Comparison of ENCODE assay signal across 9 cellular contexts in the genomic region with DNA sequence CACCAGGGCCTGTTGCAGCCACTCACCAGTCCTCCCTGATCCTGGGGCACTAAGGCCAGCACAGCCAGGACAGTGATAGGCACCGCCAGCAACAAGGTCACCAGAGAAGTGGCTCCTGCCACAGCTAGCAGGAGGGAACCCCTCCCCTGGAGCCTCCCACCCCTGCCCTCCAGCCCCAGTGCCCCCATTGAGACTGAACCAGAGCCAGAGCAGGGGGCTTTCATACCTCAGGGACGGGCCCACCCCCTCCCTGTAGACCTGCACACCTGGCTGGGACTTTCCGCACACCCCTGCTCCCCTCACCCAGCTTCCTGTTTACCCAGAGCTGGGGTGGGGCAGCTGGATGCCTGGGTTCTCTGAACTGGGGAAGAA. TPM values are rescaled to one million over a fixed set of nuclear protein-coding genes. Genes with fewer than 3 reads are reported as not detected.
DNase-seq lines count a peak whose midpoint lies in the region; ATAC-seq and TF ChIP-seq lines count a peak whose summit lies in the region.
"Had no signal": no experiment of that assay in that cellular context is flagged by ENCODE, and none has a peak within 500 bp of the region (broad histone marks: within the 10 kb centered on the region; RNA-seq: fewer than 3 reads in every experiment).

A gene with protein sequence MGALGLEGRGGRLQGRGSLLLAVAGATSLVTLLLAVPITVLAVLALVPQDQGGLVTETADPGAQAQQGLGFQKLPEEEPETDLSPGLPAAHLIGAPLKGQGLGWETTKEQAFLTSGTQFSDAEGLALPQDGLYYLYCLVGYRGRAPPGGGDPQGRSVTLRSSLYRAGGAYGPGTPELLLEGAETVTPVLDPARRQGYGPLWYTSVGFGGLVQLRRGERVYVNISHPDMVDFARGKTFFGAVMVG (minus strand): TSS at position 195 of the 372 bp plus-strand sequence. CDS start 7 bp downstream, at position 188.

- H3K9me3 Mint-ChIP-seq in activated B cell treated with CpG ODN at 0.5 μM for 24 hours (no peaks in the 10 kb centered on the region), neural progenitor cell (no peaks in the 10 kb centered on the region)

- peak; percentile 45 for TF ChIP-seq POLR2A in GM15510 (IDR thresholded peaks at IDR 0.05; ENCODE audit: borderline replicate concordance, extremely low read depth, insufficient read length)

- H3K27ac ChIP-seq in neural progenitor cell: no peak within 1 kb of the TSS

- no peak for TF ChIP-seq CTCF in activated B cell treated with CpG ODN at 0.5 μM for 24 hours (IDR thresholded peaks at IDR 0.05)
- TF ChIP-seq CTCF in neural progenitor cell (IDR thresholded peaks at IDR 0.05): no peak

- peaks cover 9% of the 10 kb centered on the region for H3K27me3 ChIP-seq in neural progenitor cell

- CTCF ChIA-PET in activated B cell treated with CpG ODN at 0.5 μM for 24 hours (lab: Charles Lee): interaction anchor here (2.8 to 25.7 kb wide), 4 partner anchors 7 to 29 kb away, joined by 21 to 611 read pairs (median 305); a partner anchor contains a TSS

- H3K4me1 Mint-ChIP-seq in activated B cell treated with CpG ODN at 0.5 μM for 24 hours: peaks cover 83% of the 10 kb centered on the region
- H3K4me1 Mint-ChIP-seq in neural progenitor cell: peaks cover 17% of the 10 kb centered on the region

- H3K36me3 Mint-ChIP-seq in activated B cell treated with CpG ODN at 0.5 μM for 24 hours (ENCODE audit: low read depth) (peaks cover 35% of the 10 kb centered on the region), neural progenitor cell (no peaks in the 10 kb centered on the region)

- H3K4me2 ChIP-seq in neural progenitor cell: peak within 1 kb of the TSS; percentile 94

- intact Hi-C loops in activated B cell treated with CpG ODN at 0.5 μM for 24 hours (cut with micrococcal nuclease): loop anchor here (1.0 kb wide), 1 partner anchor 10 kb away; no protein-coding TSS in a partner anchor

- H3K4me3 Mint-ChIP-seq in activated B cell treated with CpG ODN at 0.5 μM for 24 hours (peak within 1 kb of the TSS; percentile 99), neural progenitor cell (peak within 1 kb of the TSS; percentile 95)

- H2AFZ ChIP-seq in neural progenitor cell (replicated peaks): peak within 1 kb of the TSS; percentile 87

- H3K4me1 ChIP-seq in neural progenitor cell: peaks cover 11% of the 10 kb centered on the region

- no peaks in the 10 kb centered on the region for H3F3A ChIP-seq in neural progenitor cell (ENCODE audit: low read depth)

- peak; percentile 46 for ATAC-seq in activated B cell treated with CpG ODN at 0.5 μM for 24 hours (ENCODE audit: low read depth)
- ATAC-seq in GM18498 (IDR thresholded peaks at IDR 0.05; ENCODE audit: unreplicated experiment): no peak

- no peaks in the 10 kb centered on the region for H3K9me3 ChIP-seq in neural progenitor cell (ENCODE audit: low read depth)

- H3K9ac ChIP-seq in neural progenitor cell: peak within 1 kb of the TSS; percentile 44

- peak; percentile 42 for DNase-seq in activated B cell treated with CpG ODN at 0.5 μM for 24 hours
- DNase-seq in effector CD8-positive, alpha-beta T cell (lab: John Stamatoyannopoulos, UW): peak; percentile 70
- no peak for DNase-seq in neural progenitor cell (ENCODE audit: low spot score)
- DNase-seq in NCI-H345 (lab: John Stamatoyannopoulos, UW): no peak
- DNase-seq in NCI-H1417 (lab: John Stamatoyannopoulos, UW): no peak
- no peak for DNase-seq in germinal center (ENCODE audit: low spot score)

- no peaks in the 10 kb centered on the region for H3K36me3 ChIP-seq in neural progenitor cell

- no peaks in the 10 kb centered on the region for H4K20me1 ChIP-seq in neural progenitor cell (ENCODE audit: low read depth)

- H3K27ac Mint-ChIP-seq in activated B cell treated with CpG ODN at 0.5 μM for 24 hours (peak within 1 kb of the TSS; percentile 94), neural progenitor cell (peak within 1 kb of the TSS; percentile 90)

- H3K4me3 ChIP-seq in neural progenitor cell: peak within 1 kb of the TSS; percentile 69

- H3K27me3 Mint-ChIP-seq in activated B cell treated with CpG ODN at 0.5 μM for 24 hours (no peaks in the 10 kb centered on the region), neural progenitor cell (ENCODE audit: insufficient read depth, low read depth) (peaks cover 18% of the 10 kb centered on the region)

- no peaks in the 10 kb centered on the region for H3K79me2 ChIP-seq in neural progenitor cell (ENCODE audit: low read depth)

- POLR2A ChIA-PET in activated B cell treated with CpG ODN at 0.5 μM for 24 hours (lab: Charles Lee): interaction anchor here (0.6 to 26.0 kb wide), 16 partner anchors 5 to 1741 kb away, joined by 3 to 1155 read pairs (median 6); a partner anchor contains a TSS

RNA-seq across cellular contexts. Expression of the gene that starts here (rescaled TPM):
- total RNA-seq in activated B cell treated with CpG ODN at 0.5 μM for 24 hours (155 and 177 TPM in 2 replicates), neural progenitor cell (ENCODE audit: low replicate concordance) (0.15 TPM in 1 of 2 replicates, not detected in the other)
- total RNA-seq: LHCN-M2 had no signal

Comparison
In these comparisons a context has a peak if more than half of its experiments do, and no peak if none do; other contexts are left out.
1. RNA of the gene that starts here (total RNA-seq): 155 to 177 TPM in activated B cell treated with CpG ODN at 0.5 μM for 24 hours; 0.15 TPM in neural progenitor cell; every median in the first group is over 100 times any median in the second.
2. DNase-seq: peak in activated B cell treated with CpG ODN at 0.5 μM for 24 hours (single experiment) and effector CD8-positive, alpha-beta T cell (single experiment); none in neural progenitor cell (single experiment), NCI-H345 (single experiment), NCI-H1417 (0 of 3) and germinal center (single experiment).